In genomic region chr2:229407170-229407569, GRCh38 we compare ENCODE assay signal across 8 cellular contexts.
DNase-seq lines count a peak whose midpoint lies in the region; ATAC-seq and TF ChIP-seq lines count a peak whose summit lies in the region.

No MANE protein-coding gene starts in this region.

- no peaks in the 10 kb centered on the region for H3K9me2 ChIP-seq in PC-3 (replicated peaks; ENCODE audit: low read length)

- H3K27me3 ChIP-seq in PC-3 (ENCODE audit: low read length) (no peaks in the 10 kb centered on the region), fibroblast of lung (ENCODE audit: control insufficient read depth, insufficient read depth, low read length) (no peaks in the 10 kb centered on the region)

- TF ChIP-seq CTCF in PC-3 (conservative IDR thresholded peaks at IDR 0.05; ENCODE audit: low read depth, low read length), result no peak
- TF ChIP-seq CTCF in fibroblast of lung (conservative IDR thresholded peaks at IDR 0.05 in 1 of 2, IDR thresholded peaks at IDR 0.05 in 1 of 2; ENCODE audit: low read depth in 1 of 2, low read length in 2 of 2), result no peak

- intact Hi-C loops in PC-3 (cut with micrococcal nuclease) (loop anchor here (5.0 kb wide), 1 partner anchor 860 kb away; no protein-coding TSS in a partner anchor), posterior cingulate gyrus (cut with DNase I) (no loop called here)

- H3K36me3 ChIP-seq in PC-3 (ENCODE audit: low read depth, low read length) (no peaks in the 10 kb centered on the region), fibroblast of lung (ENCODE audit: control insufficient read depth, insufficient read depth, low read length) (no peaks in the 10 kb centered on the region)

- POLR2A ChIA-PET in PC-3 (lab: Charles Lee; ENCODE audit: unreplicated experiment), result no interaction called here

- H3K4me2 ChIP-seq in PC-3 (ENCODE audit: low read length) (peak overlapping the region; percentile 38), fibroblast of lung (ENCODE audit: extremely low read depth, insufficient read depth, low read length) (peak overlapping the region; percentile 40)

- H3K79me2 ChIP-seq in PC-3 (ENCODE audit: low read length) (no peaks in the 10 kb centered on the region), fibroblast of lung (ENCODE audit: control insufficient read depth, insufficient read depth, low read length) (no peaks in the 10 kb centered on the region)

- DNase-seq in COLO829 (ENCODE audit: low spot score) (peak; percentile 93), PC-3 (peak; percentile 83), fibroblast of lung (ENCODE audit: low read depth in 2 of 2) (peak; percentile 88 to 99), posterior cingulate gyrus (peak in 9 of 10 donors; percentile 27 to 89 (median 45))
- no peak for DNase-seq in activated naive CD4-positive, alpha-beta T cell treated with anti-CD3 and anti-CD28 coated beads, Interleukin-2, amount 10 ng/mL, durations not matched to agents 7 days and 5 days
- no peak for DNase-seq in stimulated activated CD4-positive, alpha-beta T cell treated with anti-CD3 and anti-CD28 coated beads, Interleukin-15, amount 100 ng/mL, for 24 hours
- DNase-seq in activated CD4-positive, CD25-positive, alpha-beta regulatory T cell treated with anti-CD3 and anti-CD28 coated beads, Interleukin-2, amount 50 U/mL, for 72 hours, result no peak

- H3K9ac ChIP-seq in PC-3 (ENCODE audit: low read length), result peak overlapping the region; percentile 86
- no peak overlapping the region for H3K9ac ChIP-seq in fibroblast of lung (ENCODE audit: insufficient read depth, low read length)

- H3K4me3 Mint-ChIP-seq in activated naive CD4-positive, alpha-beta T cell treated with anti-CD3 and anti-CD28 coated beads, Interleukin-2, amount 10 ng/mL, durations not matched to agents 7 days and 5 days, result no peak overlapping the region

- no TSS peak for BruUV-seq in PC-3 (replicated peaks; lab: Mats Ljungman, UMichigan)

- H3K4me1 Mint-ChIP-seq in activated naive CD4-positive, alpha-beta T cell treated with anti-CD3 and anti-CD28 coated beads, Interleukin-2, amount 10 ng/mL, durations not matched to agents 7 days and 5 days, result no peaks in the 10 kb centered on the region

- no peaks in the 10 kb centered on the region for H3K36me3 Mint-ChIP-seq in activated naive CD4-positive, alpha-beta T cell treated with anti-CD3 and anti-CD28 coated beads, Interleukin-2, amount 10 ng/mL, durations not matched to agents 7 days and 5 days

- no peak overlapping the region for H3K27ac Mint-ChIP-seq in activated naive CD4-positive, alpha-beta T cell treated with anti-CD3 and anti-CD28 coated beads, Interleukin-2, amount 10 ng/mL, durations not matched to agents 7 days and 5 days

- H3K9me3 Mint-ChIP-seq in activated naive CD4-positive, alpha-beta T cell treated with anti-CD3 and anti-CD28 coated beads, Interleukin-2, amount 10 ng/mL, durations not matched to agents 7 days and 5 days, result no peaks in the 10 kb centered on the region

- H4K20me1 ChIP-seq in PC-3 (ENCODE audit: low read length) (no peaks in the 10 kb centered on the region), fibroblast of lung (ENCODE audit: control insufficient read depth, extremely low read depth, insufficient read depth, low read length) (no peaks in the 10 kb centered on the region)

- H3K4me1 ChIP-seq in PC-3 (ENCODE audit: insufficient read depth, low read length) (peaks cover 46% of the 10 kb centered on the region), fibroblast of lung (ENCODE audit: control insufficient read depth, extremely low read depth, insufficient read depth, low read length) (peaks cover 23% of the 10 kb centered on the region)

- no peaks in the 10 kb centered on the region for H3K9me3 ChIP-seq in PC-3 (ENCODE audit: low read length)
- no peaks in the 10 kb centered on the region for H3K9me3 ChIP-seq in fibroblast of lung (ENCODE audit: control insufficient read depth, insufficient read depth, low read depth, low read length)

- peak overlapping the region; percentile 41 for H2AFZ ChIP-seq in PC-3 (ENCODE audit: low read length)
- H2AFZ ChIP-seq in fibroblast of lung (ENCODE audit: low read length), result peak overlapping the region; percentile 38

- no peaks in the 10 kb centered on the region for H3K27me3 Mint-ChIP-seq in activated naive CD4-positive, alpha-beta T cell treated with anti-CD3 and anti-CD28 coated beads, Interleukin-2, amount 10 ng/mL, durations not matched to agents 7 days and 5 days

- H3K27ac ChIP-seq in PC-3 (ENCODE audit: low read length), result peak overlapping the region; percentile 99
- peak overlapping the region; percentile 83 for H3K27ac ChIP-seq in fibroblast of lung (ENCODE audit: insufficient read depth, low read length)

- H3K4me3 ChIP-seq in PC-3 (ENCODE audit: low read length), result no peak overlapping the region
- H3K4me3 ChIP-seq in fibroblast of lung (replicated peaks in 1 of 4; ENCODE audit: control extremely low read depth in 1 of 4, insufficient read depth in 1 of 4, low read depth in 3 of 4, low read length in 4 of 4), result peak overlapping the region in 1 of 4 experiments; percentile 5

- ATAC-seq in PC-3, result peak; percentile 60
- ATAC-seq in GM18511 (IDR thresholded peaks at IDR 0.05; ENCODE audit: unreplicated experiment), result no peak

- H3F3A ChIP-seq in PC-3 (ENCODE audit: low read length, unreplicated experiment), result peaks cover 9% of the 10 kb centered on the region

- CTCF ChIA-PET in PC-3 (lab: Charles Lee), result no interaction called here
- CTCF ChIA-PET in activated naive CD4-positive, alpha-beta T cell treated with anti-CD3 and anti-CD28 coated beads, Interleukin-2, amount 10 ng/mL, durations not matched to agents 7 days and 5 days (lab: Charles Lee), result no interaction called here

Comparison
In these comparisons a context has a peak if more than half of its experiments do, and no peak if none do; other contexts are left out.
1. DNase-seq: peak in COLO829 (single experiment), PC-3 (single experiment), fibroblast of lung (2 of 2) and posterior cingulate gyrus (9 of 10); none in activated naive CD4-positive, alpha-beta T cell treated with anti-CD3 and anti-CD28 coated beads, Interleukin-2, amount 10 ng/mL, durations not matched to agents 7 days and 5 days (single experiment), stimulated activated CD4-positive, alpha-beta T cell treated with anti-CD3 and anti-CD28 coated beads, Interleukin-15, amount 100 ng/mL, for 24 hours (single experiment) and activated CD4-positive, CD25-positive, alpha-beta regulatory T cell treated with anti-CD3 and anti-CD28 coated beads, Interleukin-2, amount 50 U/mL, for 72 hours (single experiment).